1 cellular context compared by ENCODE assay signal in genomic region chr12:117010693-117011451, GRCh38.
TF ChIP-seq lines count a peak whose summit lies in the region.

No MANE protein-coding gene starts in this region.

TF ChIP-seq in GM23338, 12 proteins besides CTCF, POLR2A, EP300 and RAD21 (continued from another document):
- TF ChIP-seq ZNF462 (CRISPR knock-in tag; IDR thresholded peaks at IDR 0.05) (no peak), EZH2 (IDR thresholded peaks at IDR 0.05; ENCODE audit: low read depth, unreplicated experiment) (no peak), JUNB (IDR thresholded peaks at IDR 0.05; ENCODE audit: unreplicated experiment) (no peak), ZNF114 (CRISPR knock-in tag; IDR thresholded peaks at IDR 0.05) (no peak), ETS1 (IDR thresholded peaks at IDR 0.05) (no peak), REST (IDR thresholded peaks at IDR 0.05; ENCODE audit: unreplicated experiment) (no peak), CREB1 (CRISPR knock-in tag; IDR thresholded peaks at IDR 0.05; ENCODE audit: low read depth) (no peak), POLR2AphosphoS5 (IDR thresholded peaks at IDR 0.05; ENCODE audit: low read depth) (no peak)
